16 cellular contexts compared by ENCODE assay signal in the genomic region with DNA sequence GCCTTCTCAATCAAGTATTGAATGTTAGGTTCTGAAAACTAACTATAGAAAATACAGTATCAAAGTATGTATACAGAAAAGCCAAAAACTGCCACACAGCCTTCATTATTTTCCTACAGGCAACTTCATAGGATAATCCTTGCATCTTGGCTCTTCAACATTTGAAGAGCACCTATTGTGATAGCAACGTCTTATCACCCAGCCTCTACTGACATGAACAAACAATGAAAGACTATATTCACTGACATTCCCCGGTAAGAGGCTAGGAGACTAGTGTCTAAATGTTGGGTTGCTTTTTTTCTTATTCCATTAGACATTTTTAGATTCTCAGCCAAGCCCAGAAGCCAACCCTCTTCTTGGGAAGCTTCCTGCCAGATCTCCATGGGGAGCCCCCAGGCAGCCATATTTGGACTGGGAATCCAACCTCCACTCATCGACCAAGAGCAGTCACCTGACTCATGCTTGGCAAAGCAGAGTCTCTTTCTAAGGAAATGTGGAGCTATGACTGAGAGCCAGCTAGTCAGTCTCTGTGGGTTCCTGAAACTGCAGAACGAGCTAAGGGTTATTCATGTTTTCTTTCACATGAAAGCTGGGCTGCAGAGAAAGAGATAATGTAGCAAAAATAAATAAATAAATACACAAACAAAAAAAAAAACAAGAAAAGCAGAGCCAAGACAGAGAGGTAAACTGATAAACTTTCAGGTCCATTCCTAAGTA.
DNase-seq lines count a peak whose midpoint lies in the region; ATAC-seq and TF ChIP-seq lines count a peak whose summit lies in the region.
"Had no signal": no experiment of that assay in that cellular context is flagged by ENCODE, and none has a peak within 500 bp of the region (broad histone marks: within the 10 kb centered on the region; RNA-seq: fewer than 3 reads in every experiment).

No MANE protein-coding gene starts in this region.

- peak; percentile 34 for DNase-seq in HT1080 (ENCODE audit: low read depth)
- DNase-seq in astrocyte of the spinal cord (ENCODE audit: low read depth, low spot score), result peak; percentile 93
- peak; percentile 30 for DNase-seq in left ventricle myocardium superior
- DNase-seq in smooth muscle cell (lab: John Stamatoyannopoulos, UW; ENCODE audit: unreplicated experiment), result no peak
- DNase-seq in DMS79 (lab: John Stamatoyannopoulos, UW), result no peak
- no peak for DNase-seq in spleen
- DNase-seq in NCI-H226, result no peak
- DNase-seq: activated naive CD4-positive, alpha-beta T cell treated with Interleukin-2 at 50 U/mL for 16 hours; Caco-2; cortex of kidney; foreskin fibroblast; kidney glomerular epithelial cell; naive thymus-derived CD8-positive, alpha-beta T cell; NCI-H1694 had no signal

- H3K9ac ChIP-seq in smooth muscle cell (ENCODE audit: low read depth), result no peak overlapping the region
- H3K9ac ChIP-seq: KMS-11 had no signal

- H3K4me2 ChIP-seq in smooth muscle cell, result peak overlapping the region; percentile 75
- H3K4me2 ChIP-seq: KMS-11 had no signal

- WGBS in smooth muscle cell (ENCODE audit: low lambda C conversion rate), result 73% methylated on average over 4 of the region's 4 CpGs
- 77 to 88% (median 84%) methylated on average over 4 of the region's 4 CpGs for WGBS in spleen, 5 donors

- no peaks in the 10 kb centered on the region for H3F3A ChIP-seq in smooth muscle cell (ENCODE audit: low read depth)

- H3K4me3 ChIP-seq in astrocyte of the spinal cord (ENCODE audit: low read depth, low read length) (no peak overlapping the region), smooth muscle cell (no peak overlapping the region), spleen (no peak overlapping the region)
- H3K4me3 ChIP-seq: SJSA1 had no signal

- H3K27me3 ChIP-seq in smooth muscle cell (ENCODE audit: low read depth) (no peaks in the 10 kb centered on the region), spleen (replicated peaks in 1 of 7) (no peaks in the 10 kb centered on the region)
- H3K27me3 ChIP-seq: SJSA1 had no signal

- peaks cover 6% of the 10 kb centered on the region for H3K79me2 ChIP-seq in smooth muscle cell (ENCODE audit: low read depth)

- no peak for TF ChIP-seq CTCF in astrocyte of the spinal cord (IDR thresholded peaks at IDR 0.05; ENCODE audit: low read depth, low read length)
- no peak for TF ChIP-seq CTCF in smooth muscle cell (IDR thresholded peaks at IDR 0.05; ENCODE audit: borderline replicate concordance, insufficient read depth, poor library complexity, severe bottlenecking)
- no peak for TF ChIP-seq CTCF in spleen (IDR thresholded peaks at IDR 0.05 in 8 of 11, conservative IDR thresholded peaks at IDR 0.05 in 3 of 11)

- peaks cover 3% of the 10 kb centered on the region for H4K20me1 ChIP-seq in smooth muscle cell (ENCODE audit: low read depth)

- H3K9me3 ChIP-seq in smooth muscle cell (replicated peaks; ENCODE audit: low read depth) (no peaks in the 10 kb centered on the region), spleen (peaks cover 0 to 1% (median 0%) of the 10 kb centered on the region in 8 donors)
- H3K9me3 ChIP-seq: Caco-2, SJSA1 had no signal

- ATAC-seq in left ventricle myocardium superior, result peak; percentile 70
- ATAC-seq: naive thymus-derived CD8-positive, alpha-beta T cell had no signal

- H3K4me1 ChIP-seq in smooth muscle cell (ENCODE audit: low read depth), result peaks cover 37% of the 10 kb centered on the region
- H3K4me1 ChIP-seq in spleen, result no peaks in the 10 kb centered on the region
- H3K4me1 ChIP-seq: Caco-2, SJSA1 had no signal

- H3K36me3 ChIP-seq in smooth muscle cell (ENCODE audit: low read depth) (no peaks in the 10 kb centered on the region), spleen (no peaks in the 10 kb centered on the region)
- H3K36me3 ChIP-seq: SJSA1 had no signal

- H2AFZ ChIP-seq in smooth muscle cell (ENCODE audit: low read depth), result no peak overlapping the region

- in situ Hi-C loops in astrocyte of the spinal cord (cut with HindIII; ENCODE audit: low sequenced_read_pairs), result no loop called here

- H3K27ac ChIP-seq in smooth muscle cell (ENCODE audit: low read depth) (peak overlapping the region; percentile 66), spleen (no peak overlapping the region)
- H3K27ac ChIP-seq: KMS-11, SJSA1 had no signal

- TF ChIP-seq POLR2A in spleen (IDR thresholded peaks at IDR 0.05), result no peak

- intact Hi-C loops in left ventricle myocardium superior (cut with micrococcal nuclease) (no loop called here), spleen (cut with DNase I; ENCODE audit: low total_unique reads) (no loop called here)

Comparison
In these comparisons a context has a peak if more than half of its experiments do, and no peak if none do; other contexts are left out.
1. DNase-seq: peak in HT1080 (single experiment), astrocyte of the spinal cord (single experiment) and left ventricle myocardium superior (single experiment); none in smooth muscle cell (single experiment), DMS79 (single experiment), spleen (single experiment) and NCI-H226 (single experiment).